17 cellular contexts compared by ENCODE assay signal in genomic region chrX:68059469-68059868, GRCh38.
DNase-seq lines count a peak whose midpoint lies in the region; ATAC-seq and TF ChIP-seq lines count a peak whose summit lies in the region.
"Had no signal": no experiment of that assay in that cellular context is flagged by ENCODE, and none has a peak within 500 bp of the region (broad histone marks: within the 10 kb centered on the region; RNA-seq: fewer than 3 reads in every experiment).

No MANE protein-coding gene starts in this region.

- H2AFZ ChIP-seq in GM23248 = no peak overlapping the region
- H2AFZ ChIP-seq: GM23338 had no signal

- no peaks in the 10 kb centered on the region for H3F3A ChIP-seq in GM23248 (ENCODE audit: insufficient read depth)

- no peaks in the 10 kb centered on the region for H3K79me2 ChIP-seq in GM23248 (ENCODE audit: insufficient read depth)

- no peaks in the 10 kb centered on the region for H3K27me3 Mint-ChIP-seq in osteocyte (ENCODE audit: unreplicated experiment)
- H3K27me3 Mint-ChIP-seq: B cell had no signal

- no peak overlapping the region for H3K4me3 Mint-ChIP-seq in osteocyte (ENCODE audit: unreplicated experiment)
- H3K4me3 Mint-ChIP-seq: B cell; CD8-positive, alpha-beta T cell; GM23338 had no signal

- no peaks in the 10 kb centered on the region for H3K9me3 ChIP-seq in GM23248 (ENCODE audit: low read depth)
- H3K9me3 ChIP-seq in left lung = no peaks in the 10 kb centered on the region

- no peaks in the 10 kb centered on the region for H3K36me3 Mint-ChIP-seq in osteocyte (ENCODE audit: unreplicated experiment)
- H3K36me3 Mint-ChIP-seq: CD8-positive, alpha-beta T cell had no signal

- H3K4me1 ChIP-seq in GM23248 (ENCODE audit: insufficient read depth) (peaks cover 5% of the 10 kb centered on the region; the same call in 1 of the 2 replicates), left lung (no peaks in the 10 kb centered on the region)

- H3K4me1 Mint-ChIP-seq in osteocyte (ENCODE audit: unreplicated experiment) = peaks cover 5% of the 10 kb centered on the region
- H3K4me1 Mint-ChIP-seq: B cell had no signal

- no peaks in the 10 kb centered on the region for H4K20me1 ChIP-seq in GM23248 (ENCODE audit: insufficient read depth)
- H4K20me1 ChIP-seq: BLaER1 treated with 17β-estradiol and CSF1 and Interleukin-3, amounts not matched to agents 10 nM and 100 nM had no signal

- peak; percentile 58 for DNase-seq in AG10803 (ENCODE audit: low read depth)
- DNase-seq in GM23248 = peak; percentile 21
- peak; percentile 9 for DNase-seq in epithelial cell of esophagus (ENCODE audit: low read depth)
- peak; percentile 31 for DNase-seq in renal cortical epithelial cell (ENCODE audit: low read depth)
- no peak for DNase-seq in osteocyte (ENCODE audit: extremely low spot score, unreplicated experiment)
- no peak for DNase-seq in NCI-H2171 treated with DMSO at 0.1 percent for 48 hours (lab: John Stamatoyannopoulos, UW)
- DNase-seq in NCI-H446 (lab: John Stamatoyannopoulos, UW) = no peak
- no peak for DNase-seq in left lung
- DNase-seq: 8988T; Calu3; CD8-positive, alpha-beta T cell; DMS79 treated with DMSO at 0.1 percent for 48 hours had no signal

- H3K4me2 ChIP-seq in GM23248 (ENCODE audit: unreplicated experiment) = no peak overlapping the region
- H3K4me2 ChIP-seq: BLaER1 treated with 17β-estradiol and CSF1 and Interleukin-3, amounts not matched to agents 10 nM and 100 nM; GM23338 had no signal

- H3K9me3 Mint-ChIP-seq in osteocyte (ENCODE audit: unreplicated experiment) = peaks cover 8% of the 10 kb centered on the region
- H3K9me3 Mint-ChIP-seq: CD8-positive, alpha-beta T cell; GM23338 had no signal

- no peaks in the 10 kb centered on the region for H3K9me2 ChIP-seq in GM23248 (ENCODE audit: insufficient read depth)

- 100% methylated on average over 1 of the region's 1 CpG for WGBS in GM23248 (ENCODE audit: low coverage in 1 of 2, low lambda C conversion rate in 2 of 2, missing lambda C conversion rate in 2 of 2), 2 experiments

- in situ Hi-C loops in GM23248 (cut with MboI) = no loop called here

- H3K36me3 ChIP-seq in GM23248 (ENCODE audit: low read depth) = no peaks in the 10 kb centered on the region
- H3K36me3 ChIP-seq in left lung = no peaks in the 10 kb centered on the region
- H3K36me3 ChIP-seq: BLaER1 treated with 17β-estradiol and CSF1 and Interleukin-3, amounts not matched to agents 10 nM and 100 nM had no signal

- ATAC-seq in left lung = no peak
- ATAC-seq: CD8-positive, alpha-beta T cell; HCT116; HepG2 had no signal

- H3K27me3 ChIP-seq in GM23248 (replicated peaks; ENCODE audit: insufficient read depth) (no peaks in the 10 kb centered on the region), left lung (no peaks in the 10 kb centered on the region)
- H3K27me3 ChIP-seq: BLaER1 treated with 17β-estradiol and CSF1 and Interleukin-3, amounts not matched to agents 10 nM and 100 nM had no signal

- H3K27ac Mint-ChIP-seq in osteocyte (ENCODE audit: unreplicated experiment) = no peak overlapping the region
- H3K27ac Mint-ChIP-seq: B cell; CD8-positive, alpha-beta T cell; GM23338 had no signal

- H3K4me3 ChIP-seq in AG10803 (ENCODE audit: low read length) (no peak overlapping the region), GM23248 (no peak overlapping the region), epithelial cell of esophagus (ENCODE audit: low read length) (no peak overlapping the region), left lung (no peak overlapping the region)
- H3K4me3 ChIP-seq: BLaER1 treated with 17β-estradiol and CSF1 and Interleukin-3, amounts not matched to agents 10 nM and 100 nM; GM23338 had no signal

- intact Hi-C loops in left lung (cut with DNase I) = no loop called here

- H3K27ac ChIP-seq in GM23248 (no peak overlapping the region), left lung (no peak overlapping the region)
- H3K27ac ChIP-seq: BLaER1 treated with 17β-estradiol and CSF1 and Interleukin-3, amounts not matched to agents 10 nM and 100 nM had no signal

- H3K9ac ChIP-seq in GM23248 = no peak overlapping the region
- H3K9ac ChIP-seq: BLaER1 treated with 17β-estradiol and CSF1 and Interleukin-3, amounts not matched to agents 10 nM and 100 nM had no signal

- TF ChIP-seq CTCF in AG10803 (conservative IDR thresholded peaks at IDR 0.05; ENCODE audit: low read length) = no peak
- no peak for TF ChIP-seq CTCF in epithelial cell of esophagus (IDR thresholded peaks at IDR 0.05; ENCODE audit: insufficient read depth, low read depth, low read length, missing control alignments)
- TF ChIP-seq CTCF in osteocyte (IDR thresholded peaks at IDR 0.05) = no peak
- no peak for TF ChIP-seq CTCF in left lung (IDR thresholded peaks at IDR 0.05)

Comparison
In these comparisons a context has a peak if more than half of its experiments do, and no peak if none do; other contexts are left out.
1. DNase-seq: peak in AG10803 (single experiment), GM23248 (single experiment), epithelial cell of esophagus (single experiment) and renal cortical epithelial cell (single experiment); none in osteocyte (single experiment), NCI-H2171 treated with DMSO at 0.1 percent for 48 hours (single experiment), NCI-H446 (0 of 2) and left lung (0 of 2).